In the genomic region with DNA sequence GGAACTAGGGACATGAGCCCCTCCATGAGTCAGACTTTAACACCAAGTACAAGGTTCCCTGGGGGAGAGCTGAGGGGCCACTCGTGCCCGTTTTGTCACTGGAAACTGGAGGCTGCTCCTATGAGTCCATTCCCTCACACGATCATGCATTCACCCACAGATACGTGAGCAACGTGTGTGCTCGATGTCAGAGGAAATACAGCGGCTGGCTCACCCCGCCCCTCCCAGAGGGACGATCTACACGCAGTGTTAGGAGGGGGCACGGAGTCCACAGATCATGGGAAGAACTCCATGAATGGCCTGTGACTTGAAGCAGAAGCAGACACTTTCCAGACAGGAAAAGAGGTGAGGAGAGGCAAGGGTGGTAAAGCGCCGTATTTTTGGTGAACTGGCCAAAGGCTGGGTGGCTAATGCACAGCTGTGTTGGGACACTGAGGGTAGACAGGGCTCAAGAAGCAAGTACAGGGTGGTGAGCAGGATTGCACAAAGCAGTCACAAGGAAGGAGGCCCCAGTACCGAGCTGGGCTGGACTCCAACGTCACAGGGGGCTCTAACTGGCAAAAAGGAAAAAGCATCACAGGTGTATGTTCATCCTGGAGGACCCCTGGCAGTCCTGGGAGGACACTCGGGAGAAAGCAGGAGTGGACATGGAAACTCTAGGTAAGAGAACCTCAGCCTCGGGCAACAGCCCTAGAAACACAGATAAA, we compare ENCODE assay signal across 23 cellular contexts. TPM values are rescaled to one million over a fixed set of nuclear protein-coding genes. Genes with fewer than 3 reads are reported as not detected.
DNase-seq lines count a peak whose midpoint lies in the region; ATAC-seq, FAIRE-seq and TF ChIP-seq lines count a peak whose summit lies in the region.
"Had no signal": no experiment of that assay in that cellular context is flagged by ENCODE, and none has a peak within 500 bp of the region (broad histone marks: within the 10 kb centered on the region; RNA-seq: fewer than 3 reads in every experiment).

No MANE protein-coding gene starts in this region.

- FAIRE-seq in A549 (lab: Jason Lieb, UNC), result no peak
- FAIRE-seq: GM18507 had no signal

- CTCF ChIA-PET in A549 (lab: Yijun Ruan, JAX), result interaction anchor here (0.8 to 1.6 kb wide), 2 partner anchors 11 to 18 kb away, joined by 3 read pairs; no protein-coding TSS in a partner anchor
- CTCF ChIA-PET in PC-3 (lab: Charles Lee), result no interaction called here

- H3K9me3 Mint-ChIP-seq in endodermal cell, result no peaks in the 10 kb centered on the region
- H3K9me3 Mint-ChIP-seq: activated T-cell treated with anti-CD3 and anti-CD28 coated beads, Interleukin-2, amount 50 U/mL, for 4 hours had no signal

- peaks cover 92% of the 10 kb centered on the region for H3K79me2 ChIP-seq in PC-3 (ENCODE audit: low read length)
- peaks cover 45% of the 10 kb centered on the region for H3K79me2 ChIP-seq in osteoblast (ENCODE audit: insufficient read depth, low read length)

- no peaks in the 10 kb centered on the region for H3F3A ChIP-seq in PC-3 (ENCODE audit: low read length, unreplicated experiment)

- no peak for TF ChIP-seq CTCF in A549 (IDR thresholded peaks at IDR 0.05)
- TF ChIP-seq CTCF in PC-3 (conservative IDR thresholded peaks at IDR 0.05; ENCODE audit: low read depth, low read length), result no peak
- TF ChIP-seq CTCF in endodermal cell (conservative IDR thresholded peaks at IDR 0.05), result no peak
- TF ChIP-seq CTCF in osteoblast (IDR thresholded peaks at IDR 0.05; ENCODE audit: extremely low read depth, low read depth, low read length), result no peak

- TF ChIP-seq RAD21 in A549 (conservative IDR thresholded peaks at IDR 0.05 in 1 of 2, IDR thresholded peaks at IDR 0.05 in 1 of 2), result no peak

- H3K27ac Mint-ChIP-seq in endodermal cell, result peak overlapping the region; percentile 71

- H3K9me2 ChIP-seq in PC-3 (replicated peaks; ENCODE audit: low read length), result no peaks in the 10 kb centered on the region

- H3K27ac ChIP-seq in A549, result peak overlapping the region; percentile 67 to 81
- 0 out of 2 replicates have a peak overlapping the region, but pooled peaks have one; percentile 0 for H3K27ac ChIP-seq in PC-3 (ENCODE audit: low read length)
- no peak overlapping the region for H3K27ac ChIP-seq in endodermal cell (ENCODE audit: low read depth, low read length)
- H3K27ac ChIP-seq in osteoblast (ENCODE audit: low read depth, low read length), result peak overlapping the region; percentile 27
- H3K27ac ChIP-seq: HL-60, upper lobe of left lung had no signal

- peaks cover 79% of the 10 kb centered on the region for H3K4me1 Mint-ChIP-seq in endodermal cell

- no peak for TF ChIP-seq EP300 in A549 (IDR thresholded peaks at IDR 0.05)

- intact Hi-C loops in PC-3 (cut with micrococcal nuclease), result no loop called here

- WGBS in A549 (ENCODE audit: missing lambda C conversion rate), result 83% methylated on average over 17 of the region's 17 CpGs
- WGBS in endodermal cell (ENCODE audit: insufficient coverage in 1 of 2, insufficient read length in 1 of 2), 2 experiments, result 95% methylated on average over 16 to 17 of the region's 17 CpGs

- no peaks in the 10 kb centered on the region for H4K20me1 ChIP-seq in PC-3 (ENCODE audit: low read length)
- H4K20me1 ChIP-seq in osteoblast (ENCODE audit: insufficient read depth, low read length), result peaks cover 59% of the 10 kb centered on the region

- H3K27me3 ChIP-seq in PC-3 (ENCODE audit: low read length) (no peaks in the 10 kb centered on the region), endodermal cell (ENCODE audit: control insufficient read depth, insufficient read depth, low read length, poor library complexity, severe bottlenecking) (no peaks in the 10 kb centered on the region), osteoblast (ENCODE audit: insufficient read depth, low read length) (no peaks in the 10 kb centered on the region)
- H3K27me3 ChIP-seq: upper lobe of left lung had no signal

- H3K4me2 ChIP-seq in A549, result peak overlapping the region; percentile 65
- H3K4me2 ChIP-seq in PC-3 (ENCODE audit: low read length), result no peak overlapping the region
- no peak overlapping the region for H3K4me2 ChIP-seq in osteoblast (ENCODE audit: insufficient read depth, low read length)

- H3K36me3 ChIP-seq in PC-3 (ENCODE audit: low read depth, low read length), result no peaks in the 10 kb centered on the region
- H3K36me3 ChIP-seq in endodermal cell (ENCODE audit: control insufficient read depth, insufficient read depth, low read length), result no peaks in the 10 kb centered on the region
- peaks cover 3% of the 10 kb centered on the region for H3K36me3 ChIP-seq in osteoblast (ENCODE audit: insufficient read depth, low read length)
- H3K36me3 ChIP-seq: upper lobe of left lung had no signal

- no peaks in the 10 kb centered on the region for H3K9me3 ChIP-seq in A549
- no peaks in the 10 kb centered on the region for H3K9me3 ChIP-seq in PC-3 (ENCODE audit: low read length)
- no peaks in the 10 kb centered on the region for H3K9me3 ChIP-seq in endodermal cell (ENCODE audit: control insufficient read depth, low read length)
- H3K9me3 ChIP-seq in osteoblast (ENCODE audit: low read depth, low read length), result no peaks in the 10 kb centered on the region
- H3K9me3 ChIP-seq: upper lobe of left lung had no signal

- POLR2A ChIA-PET in A549 (lab: Yijun Ruan, JAX) (interaction anchor here (0.5 kb wide), 1 partner anchor 106 kb away, joined by 5 read pairs; no protein-coding TSS in a partner anchor), PC-3 (lab: Charles Lee; ENCODE audit: unreplicated experiment) (interaction anchor here (0.6 kb wide), 1 partner anchor 67 kb away, joined by 7 read pairs; no protein-coding TSS in a partner anchor)

- H3K36me3 Mint-ChIP-seq in endodermal cell (ENCODE audit: low read depth), result no peaks in the 10 kb centered on the region

- TF ChIP-seq POLR2A in A549 (IDR thresholded peaks at IDR 0.05; ENCODE audit: low read length), result no peak

- H3K4me3 ChIP-seq in A549, result no peak overlapping the region
- H3K4me3 ChIP-seq in PC-3 (ENCODE audit: low read length), result no peak overlapping the region
- H3K4me3 ChIP-seq in endodermal cell (ENCODE audit: low read length), result peak overlapping the region; percentile 3
- H3K4me3 ChIP-seq in osteoblast (ENCODE audit: insufficient read depth, low read length), result no peak overlapping the region
- H3K4me3 ChIP-seq: upper lobe of left lung had no signal

- no peak overlapping the region for H2AFZ ChIP-seq in PC-3 (ENCODE audit: low read length)
- no peak overlapping the region for H2AFZ ChIP-seq in osteoblast (ENCODE audit: low read length)

- H3K27me3 Mint-ChIP-seq in endodermal cell (ENCODE audit: insufficient read depth), result peaks cover 8% of the 10 kb centered on the region

- no peak for DNase-seq in A549 (ENCODE audit: low read depth in 1 of 2, low spot score in 1 of 2)
- no peak for DNase-seq in PC-3
- DNase-seq in endodermal cell, result no peak
- DNase-seq in osteoblast (ENCODE audit: insufficient read length, low spot score, missing footprints), result peak; percentile 88
- no peak for DNase-seq in RPMI8226
- no peak for DNase-seq in NCI-H345 (lab: John Stamatoyannopoulos, UW)
- DNase-seq in foreskin melanocyte, result no peak
- no peak for DNase-seq in SW 1271 (lab: John Stamatoyannopoulos, UW)
- DNase-seq: activated CD4-positive, CD25-positive, alpha-beta regulatory T cell; activated naive CD4-positive, alpha-beta T cell treated with Interleukin-2 at 50 U/mL for 16 hours; activated T-cell treated with anti-CD3 and anti-CD28 coated beads, Interleukin-2, amount 50 U/mL, for 4 hours; anterior cingulate cortex; caudate nucleus; left cardiac atrium; NCI-H1436; NCI-H526; SIG-M5; stimulated activated CD4-positive, alpha-beta T cell treated with anti-CD3 and anti-CD28 coated beads, Interleukin-4, amount 100 ng/mL, for 24 hours; T-helper 2 cell; upper lobe of left lung had no signal

- H3K9ac ChIP-seq in PC-3 (ENCODE audit: low read length) (no peak overlapping the region), endodermal cell (ENCODE audit: extremely low read depth, low read length, poor library complexity, severe bottlenecking) (peak overlapping the region; percentile 1)

- H3K4me3 Mint-ChIP-seq in endodermal cell, result no peak overlapping the region
- H3K4me3 Mint-ChIP-seq: activated T-cell treated with anti-CD3 and anti-CD28 coated beads, Interleukin-2, amount 50 U/mL, for 4 hours had no signal

- BruUV-seq in PC-3 (replicated peaks; lab: Mats Ljungman, UMichigan), result no TSS peak

- H3K4me1 ChIP-seq in A549 (peaks cover 97% of the 10 kb centered on the region), PC-3 (ENCODE audit: insufficient read depth, low read length) (peaks cover 42% of the 10 kb centered on the region), endodermal cell (ENCODE audit: control insufficient read depth, insufficient read depth, low read length) (peaks cover 26% of the 10 kb centered on the region), osteoblast (ENCODE audit: insufficient read depth, low read length) (peaks cover 35% of the 10 kb centered on the region)

- ATAC-seq in A549 (no peak), PC-3 (no peak)
- ATAC-seq: activated T-cell treated with anti-CD3 and anti-CD28 coated beads, Interleukin-2, amount 50 U/mL, for 4 hours; esophagus mucosa; left cardiac atrium had no signal

TF ChIP-seq in A549, 52 proteins besides CTCF, POLR2A, EP300 and RAD21 (continues in another document):
- no peak for TF ChIP-seq E2F6 (IDR thresholded peaks at IDR 0.05; ENCODE audit: borderline replicate concordance, low read depth)
- TF ChIP-seq ZFP36 (IDR thresholded peaks at IDR 0.05; ENCODE audit: borderline replicate concordance, partially characterized antibody), result no peak
- TF ChIP-seq RARB (CRISPR knock-in tag; IDR thresholded peaks at IDR 0.05), result no peak
- TF ChIP-seq FOSB (CRISPR knock-in tag; IDR thresholded peaks at IDR 0.05), result no peak
- TF ChIP-seq ZSCAN20 (CRISPR knock-in tag; IDR thresholded peaks at IDR 0.05), result no peak
- TF ChIP-seq JUN (IDR thresholded peaks at IDR 0.05), result no peak; a peak in 1 of 5 replicates
- TF ChIP-seq FOXS1 (CRISPR knock-in tag; IDR thresholded peaks at IDR 0.05), result no peak
- TF ChIP-seq BHLHE40 (IDR thresholded peaks at IDR 0.05; ENCODE audit: low read depth, low read length), result no peak
- TF ChIP-seq EHF (CRISPR knock-in tag; IDR thresholded peaks at IDR 0.05), result no peak

RNA-seq across cellular contexts. Expression of gene TNS3, which starts 41.4 kb away (rescaled TPM):
- polyA plus RNA-seq in A549 (2011; rRNA removed) (134 and 137 TPM in 2 replicates), A549 (2017; fragmentation: RNase III; extraction: RNeasy Plus Mini Kit Qiagen cat#74134 plus additional on column Dnase treatment) (107 to 122 TPM (median 107 TPM) in 3 replicates)
- 80.9 and 113 TPM in 2 replicates for polyA plus RNA-seq in A549 (2012; cell fraction: cytosol; rRNA removed)
- polyA plus RNA-seq in A549 (2012; cell fraction: nucleus; rRNA removed), result 217 and 283 TPM in 2 replicates
- 438 and 510 TPM in 2 replicates for polyA minus RNA-seq in A549 (2011; rRNA and poly(A)+ RNA removed)
- total RNA-seq in PC-3 (2014; rRNA removed) (71.4 and 72.3 TPM in 2 replicates), endodermal cell (10 to 100 TPM; 33.8 to 38.5 TPM), osteoblast (67.3 and 88.1 TPM in 2 replicates)
- 18.1 TPM for polyA plus RNA-seq in endodermal cell (2013, experiment 1 of 2)
- 19.3 TPM for polyA plus RNA-seq in endodermal cell (2013, experiment 2 of 2)
